ENCODE assay signal across 7 cellular contexts in genomic region chr3:8239718-8240698, GRCh38.
DNase-seq lines count a peak whose midpoint lies in the region; ATAC-seq, FAIRE-seq and TF ChIP-seq lines count a peak whose summit lies in the region.

No MANE protein-coding gene starts in this region.

- H3K9me3 ChIP-seq in RWPE2 (ENCODE audit: severe bottlenecking) (no peaks in the 10 kb centered on the region), left lung (peaks cover 0 to 12% of the 10 kb centered on the region in 2 donors), testis (no peaks in the 10 kb centered on the region)

- H3K27ac ChIP-seq in RWPE2 (ENCODE audit: poor library complexity, severe bottlenecking) (no peak overlapping the region), left lung (no peak overlapping the region), testis (no peak overlapping the region)

- WGBS in testis, 2 donors, result 76 to 79% methylated on average over 4 of the region's 4 CpGs

- H3K4me3 ChIP-seq in GM12865 (ENCODE audit: low read depth, low read length) (no peak overlapping the region), RWPE2 (ENCODE audit: severe bottlenecking) (no peak overlapping the region), bronchial epithelial cell (ENCODE audit: low read depth, low read length) (no peak overlapping the region), left lung (no peak overlapping the region), testis (no peak overlapping the region)

- H3K36me3 ChIP-seq in RWPE2 (ENCODE audit: low read depth), result no peaks in the 10 kb centered on the region
- no peaks in the 10 kb centered on the region for H3K36me3 ChIP-seq in bronchial epithelial cell (ENCODE audit: control insufficient read depth, insufficient read depth, low read length)
- H3K36me3 ChIP-seq in left lung, result no peaks in the 10 kb centered on the region
- no peaks in the 10 kb centered on the region for H3K36me3 ChIP-seq in testis (ENCODE audit: low read depth, missing control alignments)

- no peaks in the 10 kb centered on the region for H3K27me3 ChIP-seq in RWPE2 (ENCODE audit: insufficient read depth, poor library complexity, severe bottlenecking)
- H3K27me3 ChIP-seq in bronchial epithelial cell (ENCODE audit: control insufficient read depth, insufficient read depth, low read length), result no peaks in the 10 kb centered on the region
- H3K27me3 ChIP-seq in left lung, result no peaks in the 10 kb centered on the region
- H3K27me3 ChIP-seq in testis, result no peaks in the 10 kb centered on the region

- peak; percentile 85 for TF ChIP-seq CTCF in GM12865 (IDR thresholded peaks at IDR 0.05; ENCODE audit: insufficient read depth, low read depth, low read length, missing control alignments)
- TF ChIP-seq CTCF in RWPE2 (IDR thresholded peaks at IDR 0.05; ENCODE audit: poor library complexity, severe bottlenecking), result peak; percentile 92
- peak; percentile 75 for TF ChIP-seq CTCF in bronchial epithelial cell (IDR thresholded peaks at IDR 0.05; ENCODE audit: insufficient read depth, low read length, severe bottlenecking)
- TF ChIP-seq CTCF in left lung (IDR thresholded peaks at IDR 0.05), result peak; percentile 69 to 80
- peak; percentile 41 to 86 (median 69) for TF ChIP-seq CTCF in testis (IDR thresholded peaks at IDR 0.05)

- ATAC-seq in GM21528 (IDR thresholded peaks at IDR 0.05; ENCODE audit: low FRiP score, unreplicated experiment) (peak; percentile 96), HG03575 (IDR thresholded peaks at IDR 0.05; ENCODE audit: extremely low read depth, insufficient number of reproducible peaks, low FRiP score, unreplicated experiment) (peak; percentile 96), RWPE2 (ENCODE audit: low read depth) (peak; percentile 63), left lung (peak; percentile 92)

- no peak for TF ChIP-seq POLR2A in testis (IDR thresholded peaks at IDR 0.05)

- DNase-seq in GM12865 (ENCODE audit: low read depth), result peak; percentile 63
- DNase-seq in RWPE2 (ENCODE audit: low spot score), result no peak
- peak; percentile 61 for DNase-seq in bronchial epithelial cell (ENCODE audit: low read depth)
- DNase-seq in left lung, result no peak
- peak; percentile 36 for DNase-seq in testis

- intact Hi-C loops in left lung (cut with DNase I), result no loop called here
- intact Hi-C loops in testis (cut with DNase I; ENCODE audit: low total_unique reads), result no loop called here

- FAIRE-seq in bronchial epithelial cell (lab: Jason Lieb, UNC), result no peak

- H3K4me1 ChIP-seq in RWPE2 (ENCODE audit: insufficient read depth, poor library complexity, severe bottlenecking), result no peaks in the 10 kb centered on the region
- no peaks in the 10 kb centered on the region for H3K4me1 ChIP-seq in left lung
- H3K4me1 ChIP-seq in testis, result no peaks in the 10 kb centered on the region

Comparison
In these comparisons a context has a peak if more than half of its experiments do, and no peak if none do; other contexts are left out.
1. DNase-seq: peak in GM12865 (single experiment), bronchial epithelial cell (single experiment) and testis (single experiment); none in RWPE2 (single experiment) and left lung (0 of 2).
2. Peak in every context shown above with its lines, with median percentiles within 50 percentile points of each other: CTCF ChIP-seq and ATAC-seq.